In the genomic region with DNA sequence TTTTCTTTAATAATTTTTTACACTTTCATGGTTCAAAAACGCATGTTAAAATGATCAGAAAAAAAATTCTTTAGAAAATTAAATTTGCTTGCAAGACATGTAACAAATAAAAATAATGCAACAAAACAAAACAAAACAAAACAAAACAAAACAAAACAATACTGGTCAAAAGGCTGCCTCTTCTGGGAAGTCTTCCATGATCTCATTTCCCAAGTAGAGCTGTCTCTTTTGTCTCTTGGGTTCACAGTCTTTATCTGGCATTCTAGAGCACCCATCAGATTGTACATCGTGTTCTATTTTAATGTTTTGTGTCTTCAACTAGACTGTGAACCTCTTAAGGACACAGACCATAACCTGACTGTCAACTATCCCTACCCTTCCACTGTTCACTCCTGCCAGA, we compare ENCODE assay signal across 7 cellular contexts.
"Had no signal": no experiment of that assay in that cellular context is flagged by ENCODE, and none has a peak within 500 bp of the region (broad histone marks: within the 10 kb centered on the region; RNA-seq: fewer than 3 reads in every experiment).

No MANE protein-coding gene starts in this region.

- H2AFZ ChIP-seq: GM23338 had no signal

- DNase-seq: H9, HCEC 1CT, KG1 had no signal

- FAIRE-seq: H1, H54, HTR-8/SVneo had no signal

- H3K4me3 ChIP-seq: GM23338 had no signal

- ATAC-seq: GM23338 had no signal

- H3K4me2 ChIP-seq: GM23338 had no signal
